ENCODE assay signal across 23 cellular contexts in the genomic region with DNA sequence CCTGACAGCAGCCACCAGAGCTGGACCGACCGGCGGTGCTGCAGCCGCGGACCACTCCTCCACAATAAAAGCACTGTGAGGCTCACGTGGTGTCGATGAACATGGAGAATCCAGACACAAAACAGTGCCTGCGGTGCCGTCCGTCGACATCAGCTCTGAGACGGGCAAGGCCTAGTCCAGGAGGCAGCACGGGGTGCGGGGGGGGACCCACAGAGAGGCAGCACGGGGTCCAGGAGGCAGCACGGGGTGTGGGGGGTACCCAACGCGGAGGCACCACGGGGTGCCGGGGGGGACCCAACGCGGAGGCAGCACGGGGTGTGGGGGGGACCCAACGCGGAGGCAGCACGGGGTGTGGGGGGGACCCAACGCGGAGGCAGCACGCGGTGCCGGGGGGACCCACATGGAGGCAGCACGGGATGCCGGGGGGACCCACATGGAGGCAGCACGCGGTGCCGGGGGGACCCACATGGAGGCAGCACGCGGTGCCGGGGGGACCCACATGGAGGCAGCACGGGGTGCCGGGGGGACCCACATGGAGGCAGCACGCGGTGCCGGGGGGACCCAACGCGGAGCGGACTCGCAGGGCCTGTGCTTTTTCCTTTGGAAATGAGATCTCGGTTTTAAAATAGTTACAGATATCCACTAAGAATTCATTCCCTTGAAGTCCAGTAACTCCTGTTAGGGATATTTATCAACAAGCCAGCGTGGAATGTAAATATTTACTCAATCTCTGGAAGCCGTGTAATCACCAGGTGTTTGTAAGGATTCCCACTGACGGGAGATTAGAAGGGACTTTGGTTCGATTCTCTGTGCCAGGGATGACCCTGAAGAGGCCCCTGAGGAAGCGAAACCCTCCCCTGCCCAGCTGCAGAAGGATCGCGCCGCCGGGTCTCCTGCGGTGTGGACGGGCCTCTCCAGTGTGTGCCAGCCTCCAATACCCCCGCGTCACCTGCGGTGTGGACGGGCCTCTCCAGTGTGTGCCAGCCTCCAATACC. TPM values are rescaled to one million over a fixed set of nuclear protein-coding genes. Genes with fewer than 3 reads are reported as not detected.
DNase-seq lines count a peak whose midpoint lies in the region; ATAC-seq and TF ChIP-seq lines count a peak whose summit lies in the region.
"Had no signal": no experiment of that assay in that cellular context is flagged by ENCODE, and none has a peak within 500 bp of the region (broad histone marks: within the 10 kb centered on the region; RNA-seq: fewer than 3 reads in every experiment).

No MANE protein-coding gene starts in this region.

- H3K9me3 Mint-ChIP-seq in osteocyte (ENCODE audit: unreplicated experiment), result peaks cover 18% of the 10 kb centered on the region

- H3K27me3 ChIP-seq in gastroesophageal sphincter, result no peaks in the 10 kb centered on the region
- H3K27me3 ChIP-seq: body of pancreas, spleen, suprapubic skin had no signal

- peaks cover 7% of the 10 kb centered on the region for H3K36me3 Mint-ChIP-seq in osteocyte (ENCODE audit: unreplicated experiment)

- H3K27me3 Mint-ChIP-seq in osteocyte (ENCODE audit: unreplicated experiment), result no peaks in the 10 kb centered on the region

- H3K4me1 ChIP-seq in gastroesophageal sphincter, result peaks cover 0 to 33% (median 7%) of the 10 kb centered on the region in 3 donors
- H3K4me1 ChIP-seq: body of pancreas had no signal

- H3K27ac ChIP-seq in gastroesophageal sphincter, result peak overlapping the region in 3 of 4 donors; percentile 48 to 59 (median 54)
- H3K27ac ChIP-seq: body of pancreas, spleen, suprapubic skin had no signal

- H3K4me1 Mint-ChIP-seq in osteocyte (ENCODE audit: unreplicated experiment), result peaks cover 9% of the 10 kb centered on the region
- H3K4me1 Mint-ChIP-seq: CD4-positive, alpha-beta memory T cell; naive thymus-derived CD4-positive, alpha-beta T cell had no signal

- no peak for TF ChIP-seq EP300 in gastroesophageal sphincter (IDR thresholded peaks at IDR 0.05)

- H3K4me3 ChIP-seq in gastroesophageal sphincter, result no peak overlapping the region
- H3K4me3 ChIP-seq: body of pancreas, spleen, suprapubic skin had no signal

- ATAC-seq in gastroesophageal sphincter, result no peak
- no peak for ATAC-seq in HG03175 (IDR thresholded peaks at IDR 0.05; ENCODE audit: unreplicated experiment)
- no peak for ATAC-seq in GM19452 (IDR thresholded peaks at IDR 0.05; ENCODE audit: unreplicated experiment)
- ATAC-seq: activated CD4-positive, CD25-positive, alpha-beta regulatory T cell treated with anti-CD3 and anti-CD28 coated beads, Interleukin-2, amount 50 U/mL, for 24 hours; activated naive CD4-positive, alpha-beta T cell treated with anti-CD3 and anti-CD28 coated beads, Interleukin-2, amount 50 U/mL, for 72 hours; body of pancreas; naive thymus-derived CD4-positive, alpha-beta T cell; Panc1 had no signal

- DNase-seq in DMS53 (lab: John Stamatoyannopoulos, UW) (peak; percentile 68), NCI-H1092 treated with DMSO at 0.1 percent for 48 hours (lab: John Stamatoyannopoulos, UW) (peak; percentile 46), osteocyte (ENCODE audit: extremely low spot score, unreplicated experiment) (peak; percentile 83), NCI-H2081 (lab: John Stamatoyannopoulos, UW) (no peak)
- no peak for DNase-seq in stimulated activated CD4-positive, alpha-beta T cell treated with anti-CD3 and anti-CD28 coated beads, Interleukin-4, amount 100 ng/mL, for 24 hours
- DNase-seq: body of pancreas; CD4-positive, alpha-beta memory T cell; DMS79; islet precursor cell; Karpas-422; naive thymus-derived CD4-positive, alpha-beta T cell; NCI-H2171; spleen; stimulated activated CD8-positive, alpha-beta memory T cell treated with anti-CD3 and anti-CD28 coated beads, Interleukin-4, amount 100 ng/mL, for 48 hours had no signal

- H3K4me3 Mint-ChIP-seq in osteocyte (ENCODE audit: unreplicated experiment), result no peak overlapping the region
- H3K4me3 Mint-ChIP-seq: activated T-helper 1 cell treated with anti-CD3 and anti-CD28 coated beads, Interleukin-12 subunit alpha, Interleukin-12 subunit beta, Interleukin-2, Interleukin-4 antibody, amounts not matched to agents 30 ng/mL and 10 ng/mL and 1 ng/mL, durations not matched to agents 14 hours and 24 hours and 36 hours; CD4-positive, alpha-beta memory T cell; naive thymus-derived CD4-positive, alpha-beta T cell; T-helper 2 cell treated with Interferon-gamma antibody and Interleukin-4, amounts not matched to agents 5 μg/mL and 100 μg/mL, for 36 hours had no signal

- no peak for TF ChIP-seq CTCF in gastroesophageal sphincter (IDR thresholded peaks at IDR 0.05)
- no peak for TF ChIP-seq CTCF in osteocyte (IDR thresholded peaks at IDR 0.05)

- no peak for TF ChIP-seq POLR2A in gastroesophageal sphincter (IDR thresholded peaks at IDR 0.05)

- H3K9me3 ChIP-seq in gastroesophageal sphincter, result peaks cover 0 to 7% (median 0%) of the 10 kb centered on the region in 3 donors
- H3K9me3 ChIP-seq: suprapubic skin had no signal

- no peaks in the 10 kb centered on the region for H3K36me3 ChIP-seq in gastroesophageal sphincter
- H3K36me3 ChIP-seq: spleen, suprapubic skin had no signal

- WGBS in gastroesophageal sphincter (ENCODE audit: low coverage in 1 of 2), 2 donors, result no CpG with 5 or more reads among the region's 64 CpGs

- H3K27ac Mint-ChIP-seq in osteocyte (ENCODE audit: unreplicated experiment), result no peak overlapping the region
- H3K27ac Mint-ChIP-seq: activated naive CD4-positive, alpha-beta T cell treated with anti-CD3 and anti-CD28 coated beads, Interleukin-2, amount 50 U/mL, for 72 hours; activated T-helper 1 cell treated with anti-CD3 and anti-CD28 coated beads, Interleukin-12 subunit alpha, Interleukin-12 subunit beta, Interleukin-2, Interleukin-4 antibody, amounts not matched to agents 30 ng/mL and 10 ng/mL and 1 ng/mL, durations not matched to agents 14 hours and 24 hours and 36 hours; CD4-positive, alpha-beta memory T cell; naive thymus-derived CD4-positive, alpha-beta T cell; T-helper 2 cell treated with Interferon-gamma antibody and Interleukin-4, amounts not matched to agents 5 μg/mL and 100 μg/mL, for 36 hours had no signal

RNA-seq across cellular contexts. Expression of a gene that starts 52.1 kb away (rescaled TPM):
- total RNA-seq in gastroesophageal sphincter (1,000 to 10,000 TPM in 2 of 4 donors, 100 to 1,000 TPM in 2; 477 to 1,231 (median 878) TPM), osteocyte (1,503 and 1,582 TPM in 2 replicates)

Comparison
In these comparisons a context has a peak if more than half of its experiments do, and no peak if none do; other contexts are left out.
1. DNase-seq: peak in DMS53 (single experiment), NCI-H1092 treated with DMSO at 0.1 percent for 48 hours (single experiment) and osteocyte (single experiment); none in NCI-H2081 (0 of 2) and stimulated activated CD4-positive, alpha-beta T cell treated with anti-CD3 and anti-CD28 coated beads, Interleukin-4, amount 100 ng/mL, for 24 hours (single experiment).